ENCODE assay signal across 8 cellular contexts in genomic region chr9:18442629-18443491, GRCh38. TPM values are rescaled to one million over a fixed set of nuclear protein-coding genes. Genes with fewer than 3 reads are reported as not detected.
DNase-seq lines count a peak whose midpoint lies in the region; ATAC-seq and TF ChIP-seq lines count a peak whose summit lies in the region.

No MANE protein-coding gene starts in this region.

- peaks cover 11 to 50% (median 28%) of the 10 kb centered on the region in 4 donors for H3K4me1 ChIP-seq in stomach

- no peak overlapping the region for H3K4me3 ChIP-seq in epithelial cell of esophagus (ENCODE audit: low read length)
- no peak overlapping the region for H3K4me3 ChIP-seq in stomach

- ATAC-seq in GM19351 (IDR thresholded peaks at IDR 0.05; ENCODE audit: unreplicated experiment): peak; percentile 93
- ATAC-seq in HG03342 (IDR thresholded peaks at IDR 0.05; ENCODE audit: unreplicated experiment): peak; percentile 97

- H3K36me3 ChIP-seq in stomach: no peaks in the 10 kb centered on the region

- intact Hi-C loops in stomach (cut with DNase I; ENCODE audit: low total_unique reads): loop anchor here (10.0 kb wide), 1 partner anchor 582 kb away; no protein-coding TSS in a partner anchor

- no peaks in the 10 kb centered on the region for H3K27me3 ChIP-seq in stomach

- peak; percentile 93 for TF ChIP-seq CTCF in epithelial cell of esophagus (IDR thresholded peaks at IDR 0.05; ENCODE audit: insufficient read depth, low read depth, low read length, missing control alignments)
- peak in 5 of 7 experiments; percentile 48 to 86 (median 79) for TF ChIP-seq CTCF in stomach (IDR thresholded peaks at IDR 0.05)

- TF ChIP-seq EP300 in stomach (IDR thresholded peaks at IDR 0.05): no peak

- 6 to 11% (median 8%) methylated on average over 6 of the region's 6 CpGs for WGBS in stomach, 5 donors

- no peak overlapping the region for H3K27ac ChIP-seq in stomach

- H3K9me3 ChIP-seq in stomach: no peaks in the 10 kb centered on the region

- TF ChIP-seq POLR2A in stomach (IDR thresholded peaks at IDR 0.05): no peak

- DNase-seq in CMK (ENCODE audit: low read depth): peak; percentile 8
- peak; percentile 76 for DNase-seq in NCI-H510A treated with DMSO at 0.1 percent for 48 hours (lab: John Stamatoyannopoulos, UW)
- peak; percentile 47 to 62 for DNase-seq in activated CD4-positive, alpha-beta T cell treated with anti-CD3 and anti-CD28 coated beads, Interleukin-2, amount 50 U/mL, for 48 hours
- peak; percentile 88 for DNase-seq in epithelial cell of esophagus (ENCODE audit: low read depth)
- peak; percentile 64 for DNase-seq in mucosa of gallbladder (ENCODE audit: low spot score)
- peak; percentile 77 for DNase-seq in stomach

RNA-seq across cellular contexts. Expression of gene ADAMTSL1, which starts 31.1 kb away (rescaled TPM):
- total RNA-seq in mucosa of gallbladder: 1.8 TPM
- 10 to 100 TPM in 4 of 5 donors, 1 to 10 TPM in 1; 2.7 to 98.8 (median 15.2) TPM for total RNA-seq in stomach
- polyA plus RNA-seq in stomach: 1 to 10 TPM; 1.1 to 5.8 (median 1.9) TPM

Comparison
In these comparisons a context has a peak if more than half of its experiments do, and no peak if none do; other contexts are left out.
1. DNase-seq: peak in every context shown above with its lines; median percentile 88 in epithelial cell of esophagus; 77 in stomach; 76 in NCI-H510A treated with DMSO at 0.1 percent for 48 hours; 64 in mucosa of gallbladder; 54 in activated CD4-positive, alpha-beta T cell treated with anti-CD3 and anti-CD28 coated beads, Interleukin-2, amount 50 U/mL, for 48 hours; 8 in CMK.